Comparison of ENCODE assay signal across 8 cellular contexts in genomic region chr1:27300341-27301051, GRCh38. TPM values are rescaled to one million over a fixed set of nuclear protein-coding genes. Genes with fewer than 3 reads are reported as not detected.
DNase-seq lines count a peak whose midpoint lies in the region; ATAC-seq and TF ChIP-seq lines count a peak whose summit lies in the region.

No MANE protein-coding gene starts in this region.

- H3K27ac Mint-ChIP-seq in MCF 10A (ENCODE audit: low read depth, unreplicated experiment), result peak overlapping the region; percentile 67

- H3K9me3 Mint-ChIP-seq in MCF 10A (ENCODE audit: unreplicated experiment), result no peaks in the 10 kb centered on the region

- H3K36me3 Mint-ChIP-seq in MCF 10A (ENCODE audit: insufficient read depth, unreplicated experiment), result peaks cover 40% of the 10 kb centered on the region

- POLR2A ChIA-PET in MCF 10A (lab: Yijun Ruan, JAX), result interaction anchor here (0.7 to 3.5 kb wide), 17 partner anchors 13 to 868 kb away, joined by 3 to 28 read pairs (median 4); partner anchors contain the start of genes DHDDS, MAP3K6, SYTL1 and TMEM222

- no peak overlapping the region for H3K27ac ChIP-seq in VCaP
- peak overlapping the region in 19 of 21 experiments; percentile 7 to 92 (median 72) for H3K27ac ChIP-seq in skin epidermis

- H3K4me3 Mint-ChIP-seq in MCF 10A (ENCODE audit: unreplicated experiment), result no peak overlapping the region

- no peak for ATAC-seq in HG02678 (IDR thresholded peaks at IDR 0.05; ENCODE audit: unreplicated experiment)

- H3K4me1 Mint-ChIP-seq in MCF 10A (ENCODE audit: insufficient read depth, unreplicated experiment), result peaks cover 13% of the 10 kb centered on the region

- DNase-seq in AG20443 (ENCODE audit: low spot score), result peak; percentile 92
- DNase-seq in H4 (ENCODE audit: low spot score), result peak; percentile 79
- DNase-seq in NCI-H2107 treated with DMSO at 0.1 percent for 48 hours (lab: John Stamatoyannopoulos, UW; ENCODE audit: unreplicated experiment), result peak; percentile 95
- DNase-seq in MCF 10A (ENCODE audit: unreplicated experiment), result peak; percentile 85
- peak; percentile 92 for DNase-seq in iPS-NIHi7 (ENCODE audit: extremely low spot score)

- CTCF ChIA-PET in MCF 10A (lab: Yijun Ruan, JAX), result interaction anchor here (0.6 to 13.1 kb wide), 45 partner anchors 9 to 1149 kb away, joined by 3 to 225 read pairs (median 4); partner anchors contain the start of genes AHDC1, CD164L2, GPR3 and MAP3K6

- intact Hi-C loops in MCF 10A (cut with micrococcal nuclease), result loop anchor here (1.0 kb wide), 3 partner anchors 88 to 95 kb away; partner anchors contain the start of gene GPR3

- no peak overlapping the region for H3K4me3 ChIP-seq in skin epidermis

- H3K27me3 Mint-ChIP-seq in MCF 10A (ENCODE audit: insufficient read depth, unreplicated experiment), result no peaks in the 10 kb centered on the region

- TF ChIP-seq CTCF in VCaP (conservative IDR thresholded peaks at IDR 0.05) (peak; percentile 94), MCF 10A (IDR thresholded peaks at IDR 0.05; ENCODE audit: unreplicated experiment) (peak; percentile 99)

- no TSS peak for BruUV-seq in MCF 10A (replicated peaks; lab: Mats Ljungman, UMichigan)

RNA-seq across cellular contexts. Expression of gene TMEM222, which starts 21.5 kb away (rescaled TPM):
- total RNA-seq in H4 (2014; rRNA removed; shearing (Covaris generic)), result 30.7 and 33.4 TPM in 2 replicates
- total RNA-seq in MCF 10A (2022), result 36.9 and 38.3 TPM in 2 replicates

RNA-seq across cellular contexts. Expression of gene SYTL1, which starts 41.3 kb away (rescaled TPM):
- total RNA-seq in H4 (2014; rRNA removed; shearing (Covaris generic)), result 0.99 and 1.0 TPM in 2 replicates
- 64.8 and 81.8 TPM in 2 replicates for total RNA-seq in MCF 10A (2022)

Comparison
In these comparisons a context has a peak if more than half of its experiments do, and no peak if none do; other contexts are left out.
1. RNA of gene SYTL1, which starts 41.3 kb away (total RNA-seq): 64.8 to 81.8 TPM in MCF 10A; 0.99 to 1.0 TPM in H4; every median in the first group is over 10 times any median in the second.
2. Peak in every context shown above with its lines, with median percentiles within 50 percentile points of each other: DNase-seq.